15 cellular contexts compared by ENCODE assay signal in genomic region chr22:26535499-26535898, GRCh38. TPM values are rescaled to one million over a fixed set of nuclear protein-coding genes. Genes with fewer than 3 reads are reported as not detected.
DNase-seq lines count a peak whose midpoint lies in the region; ATAC-seq and TF ChIP-seq lines count a peak whose summit lies in the region.
"Had no signal": no experiment of that assay in that cellular context is flagged by ENCODE, and none has a peak within 500 bp of the region (broad histone marks: within the 10 kb centered on the region; RNA-seq: fewer than 3 reads in every experiment).

No MANE protein-coding gene starts in this region.

- no peaks in the 10 kb centered on the region for H3K27me3 ChIP-seq in BLaER1 treated with 17β-estradiol and CSF1 and Interleukin-3, amounts not matched to agents 10 nM and 100 nM
- H3K27me3 ChIP-seq in HAP-1 (ENCODE audit: low read depth): no peaks in the 10 kb centered on the region

- intact Hi-C loops in activated T-helper 1 cell treated with anti-CD3 and anti-CD28 coated beads, Interleukin-12 subunit alpha, Interleukin-12 subunit beta, Interleukin-2, Interleukin-4 antibody, amounts not matched to agents 30 ng/mL and 10 ng/mL and 1 ng/mL, durations not matched to agents 14 hours and 24 hours and 36 hours (cut with micrococcal nuclease): no loop called here
- intact Hi-C loops in natural killer cell (cut with micrococcal nuclease): no loop called here

- peaks cover 33 to 58% (median 39%) of the 10 kb centered on the region in 10 experiments for H3K4me1 ChIP-seq in BLaER1 treated with 17β-estradiol and CSF1 and Interleukin-3, amounts not matched to agents 10 nM and 100 nM
- no peaks in the 10 kb centered on the region for H3K4me1 ChIP-seq in HAP-1

- in situ Hi-C loops in HAP-1 (cut with MboI; ENCODE audit: low sequenced_read_pairs): no loop called here

- no peaks in the 10 kb centered on the region for H3K9me3 ChIP-seq in BLaER1 treated with 17β-estradiol and CSF1 and Interleukin-3, amounts not matched to agents 10 nM and 100 nM (replicated peaks in 1 of 11)
- H3K9me3 ChIP-seq in HAP-1: no peaks in the 10 kb centered on the region

- no peaks in the 10 kb centered on the region for H3K27me3 Mint-ChIP-seq in activated T-helper 1 cell treated with anti-CD3 and anti-CD28 coated beads, Interleukin-12 subunit alpha, Interleukin-12 subunit beta, Interleukin-2, Interleukin-4 antibody, amounts not matched to agents 30 ng/mL and 10 ng/mL and 1 ng/mL, durations not matched to agents 14 hours and 24 hours and 36 hours (ENCODE audit: insufficient read depth)
- H3K27me3 Mint-ChIP-seq in natural killer cell (ENCODE audit: low read depth in 2 of 2): no peaks in the 10 kb centered on the region

- H3K4me3 ChIP-seq in BLaER1 treated with 17β-estradiol and CSF1 and Interleukin-3, amounts not matched to agents 10 nM and 100 nM: peak overlapping the region in 1 of 10 experiments; percentile 28; a peak in 2 of 20 replicates
- no peak overlapping the region for H3K4me3 ChIP-seq in GM12865 (ENCODE audit: low read depth, low read length)
- no peak overlapping the region for H3K4me3 ChIP-seq in HAP-1
- H3K4me3 ChIP-seq: coronary artery had no signal

- H3K4me1 Mint-ChIP-seq in activated T-helper 1 cell treated with anti-CD3 and anti-CD28 coated beads, Interleukin-12 subunit alpha, Interleukin-12 subunit beta, Interleukin-2, Interleukin-4 antibody, amounts not matched to agents 30 ng/mL and 10 ng/mL and 1 ng/mL, durations not matched to agents 14 hours and 24 hours and 36 hours (ENCODE audit: low read depth): peaks cover 39% of the 10 kb centered on the region
- H3K4me1 Mint-ChIP-seq in natural killer cell: peaks cover 32 to 37% of the 10 kb centered on the region in 2 donors

- no peaks in the 10 kb centered on the region for H3K9me3 Mint-ChIP-seq in activated T-helper 1 cell treated with anti-CD3 and anti-CD28 coated beads, Interleukin-12 subunit alpha, Interleukin-12 subunit beta, Interleukin-2, Interleukin-4 antibody, amounts not matched to agents 30 ng/mL and 10 ng/mL and 1 ng/mL, durations not matched to agents 14 hours and 24 hours and 36 hours
- no peaks in the 10 kb centered on the region for H3K9me3 Mint-ChIP-seq in natural killer cell

- H3K4me2 ChIP-seq in BLaER1 treated with 17β-estradiol and CSF1 and Interleukin-3, amounts not matched to agents 10 nM and 100 nM: peak overlapping the region; percentile 61 to 89 (median 76)

- H3K36me3 ChIP-seq in BLaER1 treated with 17β-estradiol and CSF1 and Interleukin-3, amounts not matched to agents 10 nM and 100 nM: peaks cover 69 to 91% (median 78%) of the 10 kb centered on the region in 11 experiments
- H3K36me3 ChIP-seq in HAP-1 (replicated peaks): no peaks in the 10 kb centered on the region

- H4K20me1 ChIP-seq in BLaER1 treated with 17β-estradiol and CSF1 and Interleukin-3, amounts not matched to agents 10 nM and 100 nM: peaks cover 0 to 8% (median 0%) of the 10 kb centered on the region in 11 experiments; a peak in 1 of 22 replicates

- peak overlapping the region; percentile 71 for H3K27ac Mint-ChIP-seq in activated T-helper 1 cell treated with anti-CD3 and anti-CD28 coated beads, Interleukin-12 subunit alpha, Interleukin-12 subunit beta, Interleukin-2, Interleukin-4 antibody, amounts not matched to agents 30 ng/mL and 10 ng/mL and 1 ng/mL, durations not matched to agents 14 hours and 24 hours and 36 hours
- H3K27ac Mint-ChIP-seq in natural killer cell: peak overlapping the region; percentile 79 to 88

- peaks cover 36% of the 10 kb centered on the region for H3K36me3 Mint-ChIP-seq in activated T-helper 1 cell treated with anti-CD3 and anti-CD28 coated beads, Interleukin-12 subunit alpha, Interleukin-12 subunit beta, Interleukin-2, Interleukin-4 antibody, amounts not matched to agents 30 ng/mL and 10 ng/mL and 1 ng/mL, durations not matched to agents 14 hours and 24 hours and 36 hours (ENCODE audit: low read depth)
- H3K36me3 Mint-ChIP-seq in natural killer cell: peaks cover 9% of the 10 kb centered on the region

- peak overlapping the region; percentile 8 for H3K4me3 Mint-ChIP-seq in activated T-helper 1 cell treated with anti-CD3 and anti-CD28 coated beads, Interleukin-12 subunit alpha, Interleukin-12 subunit beta, Interleukin-2, Interleukin-4 antibody, amounts not matched to agents 30 ng/mL and 10 ng/mL and 1 ng/mL, durations not matched to agents 14 hours and 24 hours and 36 hours
- no peak overlapping the region for H3K4me3 Mint-ChIP-seq in natural killer cell

- ATAC-seq in natural killer cell: no peak
- ATAC-seq in GM18498 (IDR thresholded peaks at IDR 0.05; ENCODE audit: unreplicated experiment): no peak

- peak overlapping the region; percentile 66 to 84 (median 77) for H3K27ac ChIP-seq in BLaER1 treated with 17β-estradiol and CSF1 and Interleukin-3, amounts not matched to agents 10 nM and 100 nM

- no peak for TF ChIP-seq CTCF in GM12865 (IDR thresholded peaks at IDR 0.05; ENCODE audit: insufficient read depth, low read depth, low read length, missing control alignments)
- no peak for TF ChIP-seq CTCF in natural killer cell (IDR thresholded peaks at IDR 0.05)

- H3K9ac ChIP-seq in BLaER1 treated with 17β-estradiol and CSF1 and Interleukin-3, amounts not matched to agents 10 nM and 100 nM: peak overlapping the region; percentile 22 to 76 (median 69); a peak in 21 of 22 replicates

- DNase-seq in GM12865 (ENCODE audit: low read depth): peak; percentile 44
- no peak for DNase-seq in activated T-helper 1 cell treated with anti-CD3 and anti-CD28 coated beads, Interleukin-12 subunit alpha, Interleukin-12 subunit beta, Interleukin-2, Interleukin-4 antibody, amounts not matched to agents 30 ng/mL and 10 ng/mL and 1 ng/mL, durations not matched to agents 14 hours and 24 hours and 36 hours (ENCODE audit: low spot score)
- DNase-seq in natural killer cell: no peak
- no peak for DNase-seq in hypothalamus (lab: John Stamatoyannopoulos, UW)
- DNase-seq in HAP-1 (ENCODE audit: low spot score in 2 of 2): no peak
- DNase-seq in GM03348 (ENCODE audit: low spot score): no peak
- DNase-seq: activated effector memory CD4-positive, alpha-beta T cell treated with Interleukin-2 at 50 U/mL for 16 hours; MM.1S; NCI-H187; SIG-M5; substantia nigra; T1000 had no signal

RNA-seq across cellular contexts. Expression of gene TFIP11, which starts 23.2 kb away (rescaled TPM):
- total RNA-seq in activated T-helper 1 cell treated with anti-CD3 and anti-CD28 coated beads, Interleukin-12 subunit alpha, Interleukin-12 subunit beta, Interleukin-2, Interleukin-4 antibody, amounts not matched to agents 30 ng/mL and 10 ng/mL and 1 ng/mL, durations not matched to agents 14 hours and 24 hours and 36 hours: 57.2 and 58.1 TPM in 2 replicates
- total RNA-seq in natural killer cell: 100 to 1,000 TPM; 108 to 131 (median 124) TPM

RNA-seq across cellular contexts. Expression of gene SRRD, which starts 51.8 kb away (rescaled TPM):
- 29.2 and 34.8 TPM in 2 replicates for total RNA-seq in activated T-helper 1 cell treated with anti-CD3 and anti-CD28 coated beads, Interleukin-12 subunit alpha, Interleukin-12 subunit beta, Interleukin-2, Interleukin-4 antibody, amounts not matched to agents 30 ng/mL and 10 ng/mL and 1 ng/mL, durations not matched to agents 14 hours and 24 hours and 36 hours
- total RNA-seq in natural killer cell: 10 to 100 TPM; 18.8 to 21.5 (median 21.4) TPM

RNA-seq across cellular contexts. Expression of gene HPS4, which starts 51.9 kb away (rescaled TPM):
- total RNA-seq in activated T-helper 1 cell treated with anti-CD3 and anti-CD28 coated beads, Interleukin-12 subunit alpha, Interleukin-12 subunit beta, Interleukin-2, Interleukin-4 antibody, amounts not matched to agents 30 ng/mL and 10 ng/mL and 1 ng/mL, durations not matched to agents 14 hours and 24 hours and 36 hours: 43.8 and 44.5 TPM in 2 replicates
- 10 to 100 TPM; 44.8 to 53.6 (median 50.7) TPM for total RNA-seq in natural killer cell

RNA-seq across cellular contexts. Expression of gene TPST2, which starts 54.4 kb away (rescaled TPM):
- total RNA-seq in activated T-helper 1 cell treated with anti-CD3 and anti-CD28 coated beads, Interleukin-12 subunit alpha, Interleukin-12 subunit beta, Interleukin-2, Interleukin-4 antibody, amounts not matched to agents 30 ng/mL and 10 ng/mL and 1 ng/mL, durations not matched to agents 14 hours and 24 hours and 36 hours: 36.1 and 37.0 TPM in 2 replicates
- 100 to 1,000 TPM; 145 to 206 (median 155) TPM for total RNA-seq in natural killer cell
